ENCODE assay signal across 13 cellular contexts in genomic region chr16:20867585-20867984, GRCh38. TPM values are rescaled to one million over a fixed set of nuclear protein-coding genes. Genes with fewer than 3 reads are reported as not detected.
DNase-seq lines count a peak whose midpoint lies in the region; ATAC-seq and TF ChIP-seq lines count a peak whose summit lies in the region.
"Had no signal": no experiment of that assay in that cellular context is flagged by ENCODE, and none has a peak within 500 bp of the region (broad histone marks: within the 10 kb centered on the region; RNA-seq: fewer than 3 reads in every experiment).

No MANE protein-coding gene starts in this region.

- peaks cover 4% of the 10 kb centered on the region for H3K79me1 ChIP-seq in neuronal stem cell (ENCODE audit: low read depth, low read length)

- no peak overlapping the region for H4K91ac ChIP-seq in neuronal stem cell (ENCODE audit: low read depth, low read length, poor library complexity)

- DNase-seq in AG10803 (ENCODE audit: low read depth) (peak; percentile 45), NCI-H226 (peak; percentile 43), neuronal stem cell (ENCODE audit: low spot score) (no peak), SHP77 (lab: John Stamatoyannopoulos, UW) (no peak), superior temporal gyrus (ENCODE audit: extremely low spot score) (no peak)
- DNase-seq in stimulated activated naive CD4-positive, alpha-beta T cell (lab: John Stamatoyannopoulos, UW): no peak
- DNase-seq: activated effector memory CD4-positive, alpha-beta T cell treated with Interleukin-2 at 50 U/mL for 16 hours; cerebellar nuclear complex; left cardiac atrium; NCI-H187 treated with DMSO at 0.1 percent for 48 hours; stimulated activated CD8-positive, alpha-beta memory T cell treated with anti-CD3 and anti-CD28 coated beads, Interleukin-4, amount 100 ng/mL, for 48 hours had no signal

- ATAC-seq in HG03469 (IDR thresholded peaks at IDR 0.05; ENCODE audit: unreplicated experiment): no peak

- no peaks in the 10 kb centered on the region for H3K27me3 ChIP-seq in neuronal stem cell (ENCODE audit: control insufficient read depth in 3 of 3, insufficient read depth in 3 of 3, low read depth in 1 of 3, low read length in 3 of 3)

- H3K36me3 ChIP-seq in neuronal stem cell (replicated peaks in 1 of 2; ENCODE audit: control insufficient read depth in 2 of 2, insufficient read depth in 2 of 2, low read length in 2 of 2): peaks cover 0 to under 1% of the 10 kb centered on the region in 2 donors

- TF ChIP-seq CTCF in AG10803 (conservative IDR thresholded peaks at IDR 0.05; ENCODE audit: low read length): no peak

- no peak overlapping the region for H4K8ac ChIP-seq in neuronal stem cell (ENCODE audit: low read depth, low read length)

- no peak overlapping the region for H3K18ac ChIP-seq in neuronal stem cell (ENCODE audit: low read length)

- peaks cover 6 to 7% of the 10 kb centered on the region in 2 donors for H3K4me1 ChIP-seq in neuronal stem cell (ENCODE audit: control insufficient read depth in 2 of 2, insufficient read depth in 1 of 2, low read depth in 1 of 2, low read length in 2 of 2)

- no peak overlapping the region for H3K9ac ChIP-seq in neuronal stem cell (ENCODE audit: low read depth, low read length, poor library complexity)

- H2BK15ac ChIP-seq in neuronal stem cell (ENCODE audit: low read length): no peak overlapping the region

- peak overlapping the region; percentile 56 for H2BK5ac ChIP-seq in neuronal stem cell (ENCODE audit: low read length)

- no peak overlapping the region for H3K4ac ChIP-seq in neuronal stem cell (ENCODE audit: low read length)

- H3K27ac ChIP-seq in cingulate gyrus (ENCODE audit: low read depth, low read length) (peak overlapping the region; percentile 7), neuronal stem cell (replicated peaks; ENCODE audit: low read length) (no peak overlapping the region)

- no peak overlapping the region for H2AFZ ChIP-seq in neuronal stem cell (ENCODE audit: low read length)

- H2AK5ac ChIP-seq in neuronal stem cell (ENCODE audit: low read depth, low read length): no peak overlapping the region

- H3K4me3 ChIP-seq in AG10803 (ENCODE audit: low read length) (no peak overlapping the region), neuronal stem cell (ENCODE audit: low read length in 2 of 2) (no peak overlapping the region)

- WGBS in neuronal stem cell (ENCODE audit: extremely low coverage in 2 of 2, insufficient read length in 2 of 2, insufficient replicate concordance in 1 of 2), 2 donors: no CpG with 5 or more reads among the region's 2 CpGs

- peaks cover 0 to 3% of the 10 kb centered on the region in 2 donors for H3K9me3 ChIP-seq in neuronal stem cell (replicated peaks in 1 of 2; ENCODE audit: control insufficient read depth in 2 of 2, insufficient read depth in 1 of 2, low read depth in 1 of 2, low read length in 2 of 2)

- H3K14ac ChIP-seq in neuronal stem cell (ENCODE audit: low read length): no peak overlapping the region

- H3K4me2 ChIP-seq in neuronal stem cell (ENCODE audit: insufficient read depth, low read length, poor library complexity, severe bottlenecking): no peak overlapping the region

- H2BK12ac ChIP-seq in neuronal stem cell (ENCODE audit: low read length): no peak overlapping the region

- no peak overlapping the region for H3K23ac ChIP-seq in neuronal stem cell (ENCODE audit: low read depth, low read length, poor library complexity)

- no peak overlapping the region for H2BK120ac ChIP-seq in neuronal stem cell (ENCODE audit: low read depth, low read length)

RNA-seq across cellular contexts. Expression of gene DCUN1D3, which starts 32.6 kb away (rescaled TPM):
- 5.1 TPM for polyA plus RNA-seq in neuronal stem cell (2013, experiment 1 of 2)
- polyA plus RNA-seq in neuronal stem cell (2013, experiment 2 of 2): 4.8 TPM

RNA-seq across cellular contexts. Expression of gene LYRM1, which starts 33.0 kb away (rescaled TPM):
- 40.9 TPM for polyA plus RNA-seq in neuronal stem cell (2013, experiment 1 of 2)
- 39.7 TPM for polyA plus RNA-seq in neuronal stem cell (2013, experiment 2 of 2)

Comparison
In these comparisons a context has a peak if more than half of its experiments do, and no peak if none do; other contexts are left out.
1. DNase-seq: peak in AG10803 (single experiment) and NCI-H226 (single experiment); none in neuronal stem cell (single experiment), SHP77 (0 of 2), stimulated activated naive CD4-positive, alpha-beta T cell (0 of 6) and superior temporal gyrus (single experiment).